ENCODE assay signal across 17 cellular contexts in genomic region chr5:97135868-97136267, GRCh38. TPM values are rescaled to one million over a fixed set of nuclear protein-coding genes. Genes with fewer than 3 reads are reported as not detected.
"Had no signal": no experiment of that assay in that cellular context is flagged by ENCODE, and none has a peak within 500 bp of the region (broad histone marks: within the 10 kb centered on the region; RNA-seq: fewer than 3 reads in every experiment).

No MANE protein-coding gene starts in this region.

- H3K36me3 Mint-ChIP-seq: mesothelial cell of epicardium, T-cell had no signal

- H3K9me3 Mint-ChIP-seq: activated T-helper 1 cell treated with anti-CD3 and anti-CD28 coated beads, Interleukin-12 subunit alpha, Interleukin-12 subunit beta, Interleukin-2, Interleukin-4 antibody, amounts not matched to agents 30 ng/mL and 10 ng/mL and 1 ng/mL, durations not matched to agents 14 hours and 24 hours and 36 hours; mesothelial cell of epicardium; neural crest cell; T-cell had no signal

- H3K27ac Mint-ChIP-seq: activated T-helper 1 cell treated with anti-CD3 and anti-CD28 coated beads, Interleukin-12 subunit alpha, Interleukin-12 subunit beta, Interleukin-2, Interleukin-4 antibody, amounts not matched to agents 30 ng/mL and 10 ng/mL and 1 ng/mL, durations not matched to agents 14 hours and 24 hours and 36 hours; progenitor cell of endocrine pancreas; T-cell had no signal

- H3K4me3 Mint-ChIP-seq: activated T-helper 1 cell treated with anti-CD3 and anti-CD28 coated beads, Interleukin-12 subunit alpha, Interleukin-12 subunit beta, Interleukin-2, Interleukin-4 antibody, amounts not matched to agents 30 ng/mL and 10 ng/mL and 1 ng/mL, durations not matched to agents 14 hours and 24 hours and 36 hours; mesothelial cell of epicardium; neural crest cell; T-cell had no signal

- ATAC-seq: foreskin keratinocyte, T-cell had no signal

- DNase-seq: activated naive CD4-positive, alpha-beta T cell; aorta; foreskin keratinocyte; hypothalamus; islet precursor cell; SHP77; SK-N-SH; stimulated activated CD4-positive, alpha-beta T cell treated with anti-CD3 and anti-CD28 coated beads, Interleukin-2, amount 100 ng/mL, for 48 hours; T-cell; T-helper 9 cell had no signal

RNA-seq across cellular contexts. Expression of gene LIX1, which starts 6.5 kb away (rescaled TPM):
- total RNA-seq: activated T-helper 1 cell treated with anti-CD3 and anti-CD28 coated beads, Interleukin-12 subunit alpha, Interleukin-12 subunit beta, Interleukin-2, Interleukin-4 antibody, amounts not matched to agents 30 ng/mL and 10 ng/mL and 1 ng/mL, durations not matched to agents 14 hours and 24 hours and 36 hours; aorta; fibroblast of lung; foreskin keratinocyte; osteoblast; T-cell; ureter had no signal
